1 cellular context compared by ENCODE assay signal in genomic region chr3:38029400-38030125, GRCh38.
TF ChIP-seq lines count a peak whose summit lies in the region.

Gene PLCD1 (minus strand): TSS chr3:38029642. CDS start chr3:38029539, 103 bp downstream.

TF ChIP-seq in liver, 16 proteins besides CTCF, POLR2A, EP300 and RAD21 (continued from another document):
- TF ChIP-seq REST (IDR thresholded peaks at IDR 0.05) (no peak), MAX (IDR thresholded peaks at IDR 0.05) (no peak), ATF3 (IDR thresholded peaks at IDR 0.05) (no peak), FOXA2 (IDR thresholded peaks at IDR 0.05) (no peak), JUND (IDR thresholded peaks at IDR 0.05) (no peak), TAF1 (conservative IDR thresholded peaks at IDR 0.05) (no peak)
TF ChIP-seq in liver: peak in this region for 0.
